14 cellular contexts compared by ENCODE assay signal in the genomic region with DNA sequence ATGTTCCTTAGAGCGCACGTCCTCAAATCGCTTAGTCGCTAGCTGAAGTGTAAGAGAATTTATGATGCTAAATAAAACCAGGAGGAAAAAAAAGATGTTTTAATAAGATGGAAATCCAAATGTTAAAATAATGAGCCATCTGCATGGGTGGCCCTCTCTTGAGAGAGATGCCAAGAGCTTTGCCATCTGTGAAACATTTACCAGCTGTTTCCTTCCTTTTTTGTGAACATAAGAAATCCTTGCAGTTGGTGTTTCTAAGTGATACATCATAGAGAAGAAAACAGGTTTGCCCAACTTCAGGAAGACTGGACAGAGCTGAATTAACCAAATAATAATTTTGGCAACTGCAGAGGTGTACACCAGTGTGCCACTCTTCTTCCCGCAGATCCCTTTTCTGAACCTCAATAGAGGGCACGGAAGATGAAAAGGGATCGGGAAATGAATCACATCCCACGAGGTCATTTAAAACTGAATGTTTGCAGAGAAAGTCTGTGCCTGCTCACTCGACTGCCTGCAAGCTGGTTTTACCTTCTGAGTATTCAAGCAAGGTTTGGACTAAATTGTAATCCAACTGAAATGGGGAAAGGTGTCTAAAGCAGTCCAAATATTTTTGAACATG.
DNase-seq lines count a peak whose midpoint lies in the region; FAIRE-seq lines count a peak whose summit lies in the region.
"Had no signal": no experiment of that assay in that cellular context is flagged by ENCODE, and none has a peak within 500 bp of the region (broad histone marks: within the 10 kb centered on the region; RNA-seq: fewer than 3 reads in every experiment).

No MANE protein-coding gene starts in this region.

- DNase-seq in HTR-8/SVneo (ENCODE audit: insufficient read length, low spot score) = no peak
- DNase-seq in NCI-H69 (lab: John Stamatoyannopoulos, UW) = peak; percentile 7
- DNase-seq in cerebellar cortex (ENCODE audit: low spot score) = peak; percentile 5
- DNase-seq in NK-92 treated with Interleukin-12 subunit alpha and Interleukin-12 subunit beta, amount 100 ng/mL, for 24 hours (lab: John Stamatoyannopoulos, UW) = no peak
- no peak for DNase-seq in NCI-H2107 treated with DMSO at 0.1 percent for 48 hours (lab: John Stamatoyannopoulos, UW; ENCODE audit: unreplicated experiment)
- no peak for DNase-seq in NCI-H510A (lab: John Stamatoyannopoulos, UW)
- DNase-seq in SHP77 treated with DMSO at 0.1 percent for 48 hours (lab: John Stamatoyannopoulos, UW) = no peak
- DNase-seq: DMS53, H9, Karpas-422, NCI-H2029, NCI-H774, SJCRH30 had no signal

- FAIRE-seq in HTR-8/SVneo (lab: Jason Lieb, UNC) = peak; percentile 38
- FAIRE-seq: GM12878 had no signal

Comparison
In these comparisons a context has a peak if more than half of its experiments do, and no peak if none do; other contexts are left out.
1. DNase-seq: peak in NCI-H69 (single experiment) and cerebellar cortex (single experiment); none in HTR-8/SVneo (single experiment), NK-92 treated with Interleukin-12 subunit alpha and Interleukin-12 subunit beta, amount 100 ng/mL, for 24 hours (single experiment), NCI-H2107 treated with DMSO at 0.1 percent for 48 hours (single experiment), NCI-H510A (single experiment) and SHP77 treated with DMSO at 0.1 percent for 48 hours (single experiment).